ENCODE assay signal across 17 cellular contexts in genomic region chr15:76169792-76170425, GRCh38.
A peak's percentile ranks its signal among the peaks of the same experiment; 100 is the strongest.
DNase-seq lines count a peak whose midpoint lies in the region; ATAC-seq and TF ChIP-seq lines count a peak whose summit lies in the region.
"Had no signal": no experiment of that assay in that cellular context is flagged by ENCODE, and none has a peak within 500 bp of the region (broad histone marks: within the 10 kb centered on the region; RNA-seq: fewer than 3 reads in every experiment).

No MANE protein-coding gene starts in this region.

- WGBS in SK-N-SH (ENCODE audit: low lambda C conversion rate) = 85% methylated on average over 9 of the region's 10 CpGs
- 65 to 75% (median 68%) methylated on average over 7 to 10 of the region's 10 CpGs for WGBS in adrenal gland, 4 donors

- H3K9me3 ChIP-seq in SK-N-SH (no peaks in the 10 kb centered on the region), left lung (no peaks in the 10 kb centered on the region), vagina (no peaks in the 10 kb centered on the region), adrenal gland (replicated peaks in 1 of 3) (no peaks in the 10 kb centered on the region)
- H3K9me3 ChIP-seq: MG63, pancreas, tibial artery had no signal

- TF ChIP-seq EP300 in SK-N-SH (IDR thresholded peaks at IDR 0.05; ENCODE audit: borderline replicate concordance in 1 of 2, low read depth in 1 of 2, low read length in 1 of 2) = no peak

- H3F3A ChIP-seq in SK-N-SH (replicated peaks; ENCODE audit: insufficient read depth) = no peaks in the 10 kb centered on the region

- H3K4me1 ChIP-seq in SK-N-SH (ENCODE audit: control insufficient read depth in 1 of 2, insufficient read depth in 2 of 2, low read depth in 1 of 2, low read length in 1 of 2) (no peaks in the 10 kb centered on the region), left lung (no peaks in the 10 kb centered on the region), vagina (peaks cover 10% of the 10 kb centered on the region), adrenal gland (replicated peaks in 1 of 2) (no peaks in the 10 kb centered on the region)
- H3K4me1 ChIP-seq: foreskin keratinocyte, pancreas had no signal

- intact Hi-C loops in left lung (cut with DNase I) = no loop called here
- intact Hi-C loops in vagina (cut with DNase I) = no loop called here
- intact Hi-C loops in adrenal gland (cut with DNase I) = no loop called here

- H3K27me3 ChIP-seq in SK-N-SH (ENCODE audit: insufficient read depth) = no peaks in the 10 kb centered on the region
- H3K27me3 ChIP-seq in left lung = no peaks in the 10 kb centered on the region
- H3K27me3 ChIP-seq in vagina = no peaks in the 10 kb centered on the region
- H3K27me3 ChIP-seq in adrenal gland = no peaks in the 10 kb centered on the region
- H3K27me3 ChIP-seq: foreskin keratinocyte, MG63, pancreas, tibial artery had no signal

- no peak overlapping the region for H3K4me2 ChIP-seq in SK-N-SH
- H3K4me2 ChIP-seq: smooth muscle cell had no signal

- POLR2A ChIA-PET in SK-N-SH (lab: Yijun Ruan, JAX) = no interaction called here

- ATAC-seq in SK-N-SH treated with all-trans-retinoic acid at 6 μM for 48 hours (peak; percentile 20; the same call in 1 of the 3 replicates), left lung (peak; percentile 25), GM18502 (IDR thresholded peaks at IDR 0.05; ENCODE audit: poor library complexity, unreplicated experiment) (no peak), HG02571 (IDR thresholded peaks at IDR 0.05; ENCODE audit: unreplicated experiment) (no peak)
- ATAC-seq: left colon had no signal

- no peaks in the 10 kb centered on the region for H3K79me2 ChIP-seq in SK-N-SH (ENCODE audit: insufficient read depth)

- CTCF ChIA-PET in SK-N-SH (lab: Yijun Ruan, JAX) = interaction anchor here (0.6 to 3.8 kb wide), 5 partner anchors 15 to 607 kb away, joined by 3 to 19 read pairs (median 4); no protein-coding TSS in a partner anchor

- no peak overlapping the region for H3K9ac ChIP-seq in SK-N-SH

- TF ChIP-seq CTCF in SK-N-SH (IDR thresholded peaks at IDR 0.05) (no peak), left lung (IDR thresholded peaks at IDR 0.05) (no peak), vagina (IDR thresholded peaks at IDR 0.05) (no peak), adrenal gland (IDR thresholded peaks at IDR 0.05) (no peak)

- H3K36me3 ChIP-seq in SK-N-SH (replicated peaks in 1 of 2; ENCODE audit: control insufficient read depth in 1 of 2, insufficient read depth in 2 of 2, low read length in 1 of 2) (no peaks in the 10 kb centered on the region), left lung (no peaks in the 10 kb centered on the region), vagina (no peaks in the 10 kb centered on the region), adrenal gland (replicated peaks in 1 of 2) (no peaks in the 10 kb centered on the region)
- H3K36me3 ChIP-seq: MG63, pancreas, tibial artery had no signal

- TF ChIP-seq POLR2A in vagina (IDR thresholded peaks at IDR 0.05) (no peak), adrenal gland (IDR thresholded peaks at IDR 0.05) (no peak)

- no peak for TF ChIP-seq RAD21 in SK-N-SH (IDR thresholded peaks at IDR 0.05; ENCODE audit: low read length)

- DNase-seq in SK-N-SH (no peak), caudate nucleus (lab: John Stamatoyannopoulos, UW) (no peak), left lung (peak in 1 of 2 donors; percentile 52), vagina (ENCODE audit: extremely low spot score in 2 of 2) (no peak), adrenal gland (no peak)
- DNase-seq: 8988T; CD4-positive, alpha-beta T cell; left colon; MG63; NCI-H187 treated with DMSO at 0.1 percent for 48 hours; pancreas; tibial artery had no signal

- no peak overlapping the region for H3K27ac ChIP-seq in SK-N-SH (ENCODE audit: low read depth in 2 of 2, low read length in 1 of 2)
- peak overlapping the region; percentile 74 for H3K27ac ChIP-seq in caudate nucleus (ENCODE audit: low read depth, low read length)
- H3K27ac ChIP-seq in left lung = no peak overlapping the region
- peak overlapping the region; percentile 31 for H3K27ac ChIP-seq in vagina
- H3K27ac ChIP-seq in adrenal gland = peak overlapping the region in 1 of 5 donors; percentile 56
- H3K27ac ChIP-seq: foreskin keratinocyte, pancreas had no signal

- no peak overlapping the region for H3K4me3 ChIP-seq in SK-N-SH (ENCODE audit: low read depth in 2 of 2, low read length in 1 of 2)
- H3K4me3 ChIP-seq in left lung = no peak overlapping the region
- no peak overlapping the region for H3K4me3 ChIP-seq in vagina
- H3K4me3 ChIP-seq in adrenal gland = no peak overlapping the region
- H3K4me3 ChIP-seq: MG63, pancreas, smooth muscle cell, tibial artery had no signal

- H4K20me1 ChIP-seq in SK-N-SH (ENCODE audit: insufficient read depth) = no peaks in the 10 kb centered on the region

- H3K9me2 ChIP-seq in SK-N-SH = no peaks in the 10 kb centered on the region

- no peak overlapping the region for H2AFZ ChIP-seq in SK-N-SH (ENCODE audit: low read depth)

TF ChIP-seq in SK-N-SH treated with all-trans-retinoic acid at 6 μM for 48 hours, 23 proteins besides CTCF, POLR2A, EP300 and RAD21:
- TF ChIP-seq ISL1 (CRISPR knock-in tag; IDR thresholded peaks at IDR 0.05) (no peak), GLIS3 (CRISPR knock-in tag; IDR thresholded peaks at IDR 0.05) (no peak), ZNF70 (CRISPR knock-in tag; IDR thresholded peaks at IDR 0.05) (no peak), BACH2 (CRISPR knock-in tag; IDR thresholded peaks at IDR 0.05; ENCODE audit: borderline replicate concordance) (no peak), ZNF565 (CRISPR knock-in tag; conservative IDR thresholded peaks at IDR 0.05; ENCODE audit: low read depth) (no peak), ESRRG (CRISPR knock-in tag; IDR thresholded peaks at IDR 0.05) (no peak), PATZ1 (CRISPR knock-in tag; IDR thresholded peaks at IDR 0.05; ENCODE audit: borderline replicate concordance) (no peak), ZFP30 (CRISPR knock-in tag; IDR thresholded peaks at IDR 0.05) (no peak), PPARA (CRISPR knock-in tag; IDR thresholded peaks at IDR 0.05; ENCODE audit: borderline replicate concordance) (no peak)

TF ChIP-seq in SK-N-SH, 30 proteins besides CTCF, POLR2A, EP300 and RAD21:
- TF ChIP-seq REST (IDR thresholded peaks at IDR 0.05; ENCODE audit: low read depth, low read length) (no peak), POLR2AphosphoS5 (IDR thresholded peaks at IDR 0.05; ENCODE audit: low read depth, low read length) (no peak), USF1 (IDR thresholded peaks at IDR 0.05; ENCODE audit: borderline replicate concordance, low read depth) (no peak), RFX5 (IDR thresholded peaks at IDR 0.05; ENCODE audit: low read length) (no peak), CHD2 (IDR thresholded peaks at IDR 0.05; ENCODE audit: low read length, partially characterized antibody) (no peak), TEAD4 (IDR thresholded peaks at IDR 0.05; ENCODE audit: borderline replicate concordance, insufficient read depth) (no peak), FOSL2 (IDR thresholded peaks at IDR 0.05; ENCODE audit: borderline replicate concordance, low read depth) (no peak), JUND (IDR thresholded peaks at IDR 0.05) (no peak), NFIC (IDR thresholded peaks at IDR 0.05; ENCODE audit: borderline replicate concordance) (no peak)

Comparison
In these comparisons a context has a peak if more than half of its experiments do, and no peak if none do; other contexts are left out.
1. ATAC-seq: peak in SK-N-SH treated with all-trans-retinoic acid at 6 μM for 48 hours (single experiment) and left lung (single experiment); none in GM18502 (single experiment) and HG02571 (single experiment).
2. H3K27ac ChIP-seq: peak in caudate nucleus (single experiment) and vagina (single experiment); none in SK-N-SH (0 of 2) and left lung (0 of 2).